18 cellular contexts compared by ENCODE assay signal in the genomic region with DNA sequence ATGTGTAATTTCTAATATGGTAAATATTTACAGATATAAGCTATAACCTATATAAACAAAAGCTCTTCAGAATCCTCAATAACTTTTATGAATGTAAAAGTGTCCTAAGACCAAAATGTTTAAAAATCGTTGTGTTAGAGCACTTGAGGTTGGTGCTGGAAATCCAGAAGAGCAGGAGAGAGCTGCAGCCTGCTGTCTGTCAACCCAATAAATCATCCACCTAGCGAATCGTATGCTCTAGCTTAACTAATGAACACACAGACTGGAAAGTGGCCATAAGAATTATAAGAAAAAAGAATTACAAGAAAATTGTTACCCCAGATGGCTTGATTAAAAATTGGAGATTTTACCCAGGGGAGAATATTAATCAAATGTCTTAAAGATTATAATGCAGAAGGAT. TPM values are rescaled to one million over a fixed set of nuclear protein-coding genes. Genes with fewer than 3 reads are reported as not detected.
DNase-seq lines count a peak whose midpoint lies in the region; ATAC-seq, FAIRE-seq and TF ChIP-seq lines count a peak whose summit lies in the region.
"Had no signal": no experiment of that assay in that cellular context is flagged by ENCODE, and none has a peak within 500 bp of the region (broad histone marks: within the 10 kb centered on the region; RNA-seq: fewer than 3 reads in every experiment).

No MANE protein-coding gene starts in this region.

- CTCF ChIA-PET in CD8-positive, alpha-beta T cell (lab: Charles Lee), result interaction anchor here (1.1 to 6.7 kb wide), 4 partner anchors 10 to 209 kb away, joined by 3 to 84 read pairs (median 6); a partner anchor contains a TSS
- CTCF ChIA-PET in HEK293T (lab: Yijun Ruan, JAX), result interaction anchor here (0.6 to 1.1 kb wide), 2 partner anchors 13 to 951 kb away, joined by 3 read pairs; no protein-coding TSS in a partner anchor
- CTCF ChIA-PET in K562 (lab: Yijun Ruan, JAX; ENCODE audit: low intra/inter-chr PET ratio), result no interaction called here

- H3K9me3 ChIP-seq in CD8-positive, alpha-beta T cell (ENCODE audit: low read length), result no peaks in the 10 kb centered on the region
- H3K9me3 ChIP-seq in K562 (replicated peaks; ENCODE audit: control insufficient read depth, insufficient read depth, low read depth, low read length) (no peaks in the 10 kb centered on the region), kidney (ENCODE audit: control insufficient read depth in 1 of 2, low read length in 2 of 2) (no peaks in the 10 kb centered on the region), thyroid gland (no peaks in the 10 kb centered on the region)
- H3K9me3 ChIP-seq: Caco-2 had no signal

- H3K4me2 ChIP-seq in K562 (ENCODE audit: insufficient read depth, low read length), result no peak overlapping the region

- no peaks in the 10 kb centered on the region for H3K9me1 ChIP-seq in K562 (ENCODE audit: control insufficient read depth, insufficient read depth, low read length)

- TF ChIP-seq POLR2A in K562 (conservative IDR thresholded peaks at IDR 0.05), result no peak
- no peak for TF ChIP-seq POLR2A in thyroid gland (IDR thresholded peaks at IDR 0.05)

- 61% methylated on average over 3 of the region's 3 CpGs for WGBS in K562 (ENCODE audit: insufficient coverage, low coverage, missing lambda C conversion rate)
- WGBS in thyroid gland, 2 donors, result 68% methylated on average over 3 of the region's 3 CpGs

- H2AFZ ChIP-seq in K562 (ENCODE audit: low read depth, low read length), result no peak overlapping the region
- H2AFZ ChIP-seq: GM23248 had no signal

- FAIRE-seq in K562 (lab: Jason Lieb, UNC), result no peak
- FAIRE-seq in kidney (lab: Jason Lieb, UNC), result peak; percentile 11
- FAIRE-seq: GM12892, GM19239, H1 had no signal

- DNase-seq in CD8-positive, alpha-beta T cell, result no peak
- DNase-seq in HEK293T (ENCODE audit: extremely low spot score) (no peak), K562 (ENCODE audit: extremely low read depth in 1 of 4, low spot score in 3 of 4) (no peak), kidney (no peak), thyroid gland (no peak)
- DNase-seq: C1 segment of cervical spinal cord; Caco-2; CD4-positive, alpha-beta memory T cell; DMS153; DND-41; GM23248; H7; HCEC 1CT had no signal

- H3K36me3 ChIP-seq in CD8-positive, alpha-beta T cell (ENCODE audit: insufficient read depth, low read length), result peaks cover 11% of the 10 kb centered on the region
- H3K36me3 ChIP-seq in K562 (ENCODE audit: control insufficient read depth, insufficient read depth, low read length) (peaks cover 56% of the 10 kb centered on the region), kidney (ENCODE audit: control insufficient read depth in 1 of 2, insufficient read depth in 2 of 2, low read length in 2 of 2) (peaks cover 7 to 17% of the 10 kb centered on the region in 2 donors), thyroid gland (peaks cover 3 to 11% of the 10 kb centered on the region in 2 donors)

- H3K27me3 ChIP-seq in CD8-positive, alpha-beta T cell (ENCODE audit: insufficient read depth, low read length), result no peaks in the 10 kb centered on the region
- H3K27me3 ChIP-seq in K562 (ENCODE audit: control insufficient read depth in 2 of 2, insufficient read depth in 2 of 2, low read length in 2 of 2) (no peaks in the 10 kb centered on the region), thyroid gland (no peaks in the 10 kb centered on the region)

- H3K4me3 Mint-ChIP-seq in CD8-positive, alpha-beta T cell, result no peak overlapping the region

- no peak for TF ChIP-seq CTCF in CD8-positive, alpha-beta T cell (IDR thresholded peaks at IDR 0.05)
- TF ChIP-seq CTCF in K562 (IDR thresholded peaks at IDR 0.05 in 2 of 3, conservative IDR thresholded peaks at IDR 0.05 in 1 of 3; ENCODE audit: insufficient read depth in 2 of 3, low read depth in 1 of 3, low read length in 3 of 3) (no peak), kidney (IDR thresholded peaks at IDR 0.05; ENCODE audit: borderline replicate concordance, extremely low read depth, insufficient read depth) (no peak), thyroid gland (IDR thresholded peaks at IDR 0.05) (no peak)

- intact Hi-C loops in CD8-positive, alpha-beta T cell (cut with DNase I, micrococcal nuclease), result loop anchor here in 1 of 2 experiments (10.0 kb wide), 1 partner anchor 182 kb away; no protein-coding TSS in a partner anchor
- intact Hi-C loops in K562 (cut with micrococcal nuclease), result no loop called here
- intact Hi-C loops in kidney (cut with DNase I), result no loop called here
- intact Hi-C loops in thyroid gland (cut with DNase I), result no loop called here

- H3K79me2 ChIP-seq in K562 (ENCODE audit: control insufficient read depth, insufficient read depth, low read length), result peaks cover 83% of the 10 kb centered on the region

- peaks cover 27% of the 10 kb centered on the region for H3K36me3 Mint-ChIP-seq in CD8-positive, alpha-beta T cell

- no peak overlapping the region for H3K4me3 ChIP-seq in CD8-positive, alpha-beta T cell (ENCODE audit: low read depth, low read length)
- H3K4me3 ChIP-seq in K562, result no peak overlapping the region
- no peak overlapping the region for H3K4me3 ChIP-seq in kidney (ENCODE audit: low read length in 2 of 2)
- no peak overlapping the region for H3K4me3 ChIP-seq in thyroid gland (replicated peaks in 1 of 3)
- H3K4me3 ChIP-seq: GM23248 had no signal

- no peak for ATAC-seq in CD8-positive, alpha-beta T cell
- ATAC-seq in K562 (no peak), GM18870 (IDR thresholded peaks at IDR 0.05; ENCODE audit: unreplicated experiment) (no peak), HG02678 (IDR thresholded peaks at IDR 0.05; ENCODE audit: unreplicated experiment) (no peak)

- POLR2A ChIA-PET in CD8-positive, alpha-beta T cell (lab: Charles Lee), result no interaction called here
- POLR2A ChIA-PET in HEK293T (lab: Yijun Ruan, JAX) (interaction anchor here (1.2 to 2.2 kb wide), 3 partner anchors 10 to 44 kb away, joined by 3 to 5 read pairs (median 5); a partner anchor contains a TSS), K562 (lab: Yijun Ruan, JAX) (interaction anchor here (2.1 to 2.7 kb wide), 2 partner anchors 13 to 15 kb away, joined by 7 to 9 read pairs; no protein-coding TSS in a partner anchor)

- no peak for TF ChIP-seq EP300 in K562 (IDR thresholded peaks at IDR 0.05; ENCODE audit: low read length)

- in situ Hi-C loops in K562 (cut with MboI), result no loop called here

- no peak overlapping the region for H3K27ac ChIP-seq in CD8-positive, alpha-beta T cell (ENCODE audit: low read depth, low read length)
- no peak overlapping the region for H3K27ac ChIP-seq in K562 (ENCODE audit: extremely low read depth, low read depth, low read length)
- H3K27ac ChIP-seq in kidney (ENCODE audit: low read depth in 2 of 2, low read length in 2 of 2), result no peak overlapping the region
- H3K27ac ChIP-seq in thyroid gland, result no peak overlapping the region
- H3K27ac ChIP-seq: GM23248 had no signal

- H3K27ac Mint-ChIP-seq in CD8-positive, alpha-beta T cell, result peak overlapping the region; percentile 1

- H3K27me3 Mint-ChIP-seq in CD8-positive, alpha-beta T cell (ENCODE audit: low read depth), result no peaks in the 10 kb centered on the region
- H3K27me3 Mint-ChIP-seq: CD4-positive, alpha-beta memory T cell had no signal

- peaks cover 9% of the 10 kb centered on the region for H3K4me1 ChIP-seq in CD8-positive, alpha-beta T cell (ENCODE audit: insufficient read depth, low read length)
- H3K4me1 ChIP-seq in K562 (replicated peaks in 1 of 2; ENCODE audit: control insufficient read depth in 2 of 2, insufficient read depth in 2 of 2, low read length in 2 of 2), result peaks cover 0 to 12% of the 10 kb centered on the region in 2 experiments; a peak in 2 of 5 replicates
- no peaks in the 10 kb centered on the region for H3K4me1 ChIP-seq in kidney (ENCODE audit: control insufficient read depth in 1 of 2, insufficient read depth in 1 of 2, low read depth in 1 of 2, low read length in 2 of 2)
- peaks cover 7 to 8% of the 10 kb centered on the region in 2 donors for H3K4me1 ChIP-seq in thyroid gland
- H3K4me1 ChIP-seq: Caco-2 had no signal

- H3K4me1 Mint-ChIP-seq in CD8-positive, alpha-beta T cell (ENCODE audit: low read depth), result peaks cover 44% of the 10 kb centered on the region

- no peak overlapping the region for H3K9ac ChIP-seq in K562 (ENCODE audit: insufficient read depth in 1 of 2, low read depth in 2 of 2, low read length in 2 of 2)
- no peak overlapping the region for H3K9ac ChIP-seq in kidney (ENCODE audit: low read length in 2 of 2)
- H3K9ac ChIP-seq: GM23248 had no signal

- H4K20me1 ChIP-seq in K562 (replicated peaks; ENCODE audit: control insufficient read depth, insufficient read depth, low read length), result no peaks in the 10 kb centered on the region; the same call in 1 of the 2 replicates

- no peak for TF ChIP-seq RAD21 in K562 (CRISPR knock-in tag; conservative IDR thresholded peaks at IDR 0.05 in 1 of 2, IDR thresholded peaks at IDR 0.05 in 1 of 2)

- no peaks in the 10 kb centered on the region for H3K9me3 Mint-ChIP-seq in CD8-positive, alpha-beta T cell
- H3K9me3 Mint-ChIP-seq: CD4-positive, alpha-beta memory T cell had no signal

- BruUV-seq in K562 (replicated peaks; lab: Mats Ljungman, UMichigan), result no TSS peak

RNA-seq across cellular contexts. Expression of a gene that starts 17.0 kb away (rescaled TPM):
- total RNA-seq in CD8-positive, alpha-beta T cell, result 10 to 100 TPM; 18.8 to 20.4 TPM
- 13.8 and 79.1 TPM in 2 replicates for total RNA-seq in K562 (2011; cell fraction: chromatin; rRNA removed; ENCODE audit: low replicate concordance)
- total RNA-seq in K562 (2011; cell fraction: nucleolus; rRNA removed), result 7.0 and 11.4 TPM in 2 replicates
- 19.9 and 32.4 TPM in 2 replicates for total RNA-seq in K562 (2011; cell fraction: nucleoplasm; rRNA removed)
- total RNA-seq in K562 (2014; rRNA removed), result 19.9 and 22.0 TPM in 2 replicates
- total RNA-seq in K562 (2014; rRNA removed; fragmentation: Illumina TruSeq; extraction: Trizol), result 57.7 and 68.7 TPM in 2 replicates
- total RNA-seq in K562 (2015; rRNA removed; fragmentation: Illumina TruSeq; extraction: Trizol), result 51.3 and 57.5 TPM in 2 replicates
- total RNA-seq in K562 (2021), result 42.7 and 44.6 TPM in 2 replicates
- 48.0 and 57.8 TPM in 2 replicates for polyA plus RNA-seq in K562 (2011; rRNA removed)
- 9.1 and 19.2 TPM in 2 replicates for polyA plus RNA-seq in K562 (2011; cell fraction: cytosol; rRNA removed)
- polyA plus RNA-seq in K562 (2011; cell fraction: nucleus; rRNA removed), result 14.3 and 16.2 TPM in 2 replicates
- 23.9 and 27.7 TPM in 2 replicates for polyA plus RNA-seq in K562 (2012)
- polyA plus RNA-seq in K562 (2014; fragmentation: Illumina TruSeq; extraction: Trizol), result 35.7 and 44.4 TPM in 2 replicates
- 10 to 100 TPM; 17.3 to 42.7 TPM for polyA plus RNA-seq in K562 (2014; fragmentation: Nextera tagmentation; extraction: Ambion mirVana)
- polyA plus RNA-seq in K562 (2014; rRNA removed), result 21.3 and 24.6 TPM in 2 replicates
- polyA minus RNA-seq in K562 (2011; rRNA and poly(A)+ RNA removed), result 82.2 and 111 TPM in 2 replicates
- polyA minus RNA-seq in K562 (2011; cell fraction: cytosol; rRNA and poly(A)+ RNA removed), result 22.3 and 34.3 TPM in 2 replicates
- polyA minus RNA-seq in K562 (2011; cell fraction: nucleus; rRNA and poly(A)+ RNA removed), result 14.9 and 27.8 TPM in 2 replicates
- total RNA-seq in kidney, result 39.4 TPM
- polyA plus RNA-seq in kidney (ENCODE audit: insufficient read depth, low read depth, low replicate concordance), result 8.0 TPM
- total RNA-seq in thyroid gland, result 10 to 100 TPM; 44.5 to 63.3 (median 59.1) TPM

RNA-seq across cellular contexts. Expression of a gene that starts 22.6 kb away (rescaled TPM):
- 10 to 100 TPM; 18.0 to 18.2 TPM for total RNA-seq in CD8-positive, alpha-beta T cell
- total RNA-seq in K562 (2011; cell fraction: chromatin; rRNA removed; ENCODE audit: low replicate concordance), result 50.4 and 67.3 TPM in 2 replicates
- total RNA-seq in K562 (2011; cell fraction: nucleolus; rRNA removed), result 12.7 and 16.2 TPM in 2 replicates
- total RNA-seq in K562 (2011; cell fraction: nucleoplasm; rRNA removed), result 27.6 and 33.9 TPM in 2 replicates
- total RNA-seq in K562 (2014; rRNA removed), result 9.4 and 10.4 TPM in 2 replicates
- 15.5 and 18.0 TPM in 2 replicates for total RNA-seq in K562 (2014; rRNA removed; fragmentation: Illumina TruSeq; extraction: Trizol)
- 12.7 and 14.4 TPM in 2 replicates for total RNA-seq in K562 (2015; rRNA removed; fragmentation: Illumina TruSeq; extraction: Trizol)
- total RNA-seq in K562 (2021), result 12.6 and 14.4 TPM in 2 replicates
- polyA plus RNA-seq in K562 (2011; rRNA removed), result 21.9 and 23.4 TPM in 2 replicates
- 2.3 and 9.1 TPM in 2 replicates for polyA plus RNA-seq in K562 (2011; cell fraction: cytosol; rRNA removed)
- 13.5 and 17.9 TPM in 2 replicates for polyA plus RNA-seq in K562 (2011; cell fraction: nucleus; rRNA removed)
- 6.5 and 10.3 TPM in 2 replicates for polyA plus RNA-seq in K562 (2012)
- 10.4 and 13.3 TPM in 2 replicates for polyA plus RNA-seq in K562 (2014; fragmentation: Illumina TruSeq; extraction: Trizol)
- 1 to 10 TPM; 2.5 TPM for polyA plus RNA-seq in K562 (2014; fragmentation: Nextera tagmentation; extraction: Ambion mirVana)
- polyA plus RNA-seq in K562 (2014; rRNA removed), result 9.5 and 9.6 TPM in 2 replicates
- polyA minus RNA-seq in K562 (2011; rRNA and poly(A)+ RNA removed), result 57.4 and 75.6 TPM in 2 replicates
- 14.9 and 15.0 TPM in 2 replicates for polyA minus RNA-seq in K562 (2011; cell fraction: cytosol; rRNA and poly(A)+ RNA removed)
- polyA minus RNA-seq in K562 (2011; cell fraction: nucleus; rRNA and poly(A)+ RNA removed), result 11.8 and 26.8 TPM in 2 replicates
- total RNA-seq in kidney, result 19.4 TPM
- polyA plus RNA-seq in kidney (ENCODE audit: insufficient read depth, low read depth, low replicate concordance), result 8.9 TPM
- 10 to 100 TPM; 36.9 to 71.3 (median 42.7) TPM for total RNA-seq in thyroid gland

RNA-seq across cellular contexts. Expression of a gene that starts 43.7 kb away (rescaled TPM):
- 10 to 100 TPM; 10.0 to 11.0 TPM for total RNA-seq in CD8-positive, alpha-beta T cell
- total RNA-seq in K562 (2011; cell fraction: chromatin; rRNA removed; ENCODE audit: low replicate concordance), result 11.5 and 23.4 TPM in 2 replicates
- total RNA-seq in K562 (2011; cell fraction: nucleolus; rRNA removed), result 18.2 and 20.8 TPM in 2 replicates
- 18.3 and 19.0 TPM in 2 replicates for total RNA-seq in K562 (2011; cell fraction: nucleoplasm; rRNA removed)
- total RNA-seq in K562 (2014; rRNA removed) (18.2 and 24.5 TPM in 2 replicates), K562 (2014; rRNA removed; fragmentation: Illumina TruSeq; extraction: Trizol) (17.7 and 19.5 TPM in 2 replicates), K562 (2015; rRNA removed; fragmentation: Illumina TruSeq; extraction: Trizol) (16.9 and 19.6 TPM in 2 replicates), K562 (2021) (28.4 and 30.3 TPM in 2 replicates), kidney (41.2 TPM), thyroid gland (10 to 100 TPM; 26.7 to 56.7 (median 41.8) TPM)
- polyA plus RNA-seq in K562 (2011; rRNA removed) (28.6 and 29.8 TPM in 2 replicates), K562 (2014; fragmentation: Illumina TruSeq; extraction: Trizol) (17.5 and 19.7 TPM in 2 replicates), K562 (2014; fragmentation: Nextera tagmentation; extraction: Ambion mirVana) (10 to 100 TPM in 1 of 2 experiments, 1 to 10 TPM in 1; 8.3 to 13.6 TPM), K562 (2014; rRNA removed) (25.5 and 27.4 TPM in 2 replicates), kidney (ENCODE audit: insufficient read depth, low read depth, low replicate concordance) (148 TPM)
- polyA plus RNA-seq in K562 (2011; cell fraction: cytosol; rRNA removed), result 23.4 and 25.3 TPM in 2 replicates
- polyA plus RNA-seq in K562 (2011; cell fraction: nucleus; rRNA removed), result 33.8 and 41.2 TPM in 2 replicates
- polyA plus RNA-seq in K562 (2012), result 29.1 and 29.6 TPM in 2 replicates
- 12.5 and 13.2 TPM in 2 replicates for polyA minus RNA-seq in K562 (2011; rRNA and poly(A)+ RNA removed)
- polyA minus RNA-seq in K562 (2011; cell fraction: cytosol; rRNA and poly(A)+ RNA removed), result 12.5 and 14.7 TPM in 2 replicates
- polyA minus RNA-seq in K562 (2011; cell fraction: nucleus; rRNA and poly(A)+ RNA removed), result 10.0 and 15.6 TPM in 2 replicates
